In the genomic region with DNA sequence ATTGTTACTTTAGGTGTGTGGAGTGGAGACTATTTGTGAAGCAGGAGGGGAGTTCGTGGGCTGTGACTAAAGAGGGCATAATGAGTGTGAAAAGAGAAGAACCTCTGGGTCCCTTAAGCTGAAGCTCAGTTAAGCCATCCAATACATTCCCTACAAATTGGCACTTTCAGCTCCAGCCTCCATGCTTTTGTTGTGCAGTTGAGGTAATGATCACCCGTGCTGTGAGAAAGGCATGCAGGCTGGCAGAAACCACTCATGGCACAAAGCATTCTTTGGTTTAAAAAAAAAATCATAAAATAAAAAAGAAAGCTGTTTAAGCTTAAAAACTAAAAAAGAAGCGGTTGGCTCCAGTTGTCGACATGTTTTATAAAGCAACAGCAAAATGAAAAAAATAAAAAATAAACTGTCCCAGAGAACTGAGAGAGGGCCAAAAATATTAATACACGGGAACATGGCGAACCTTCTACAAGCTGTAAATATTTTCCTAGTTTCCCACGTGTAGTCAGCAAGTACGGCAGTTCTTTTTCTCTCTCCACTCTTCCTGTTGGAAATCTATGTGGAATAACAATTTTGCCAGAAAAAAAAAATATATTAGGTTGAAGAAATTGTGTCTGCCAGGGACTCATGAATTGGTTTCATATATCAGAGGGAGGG, we compare ENCODE assay signal across 14 cellular contexts.
DNase-seq lines count a peak whose midpoint lies in the region; TF ChIP-seq lines count a peak whose summit lies in the region.
"Had no signal": no experiment of that assay in that cellular context is flagged by ENCODE, and none has a peak within 500 bp of the region (broad histone marks: within the 10 kb centered on the region; RNA-seq: fewer than 3 reads in every experiment).

No MANE protein-coding gene starts in this region.

- no peak overlapping the region for H3K4me3 ChIP-seq in uterus
- H3K4me3 ChIP-seq: GM23338, PC-9 had no signal

- no peaks in the 10 kb centered on the region for H3K4me1 ChIP-seq in uterus

- DNase-seq in chondrocyte (ENCODE audit: low spot score) (no peak), inferior parietal cortex (ENCODE audit: extremely low spot score) (peak; percentile 20), superior temporal gyrus (ENCODE audit: extremely low spot score) (peak; percentile 38), uterus (peak in 1 of 2 donors; percentile 2), MV-4-11 (lab: John Stamatoyannopoulos, UW) (no peak), kidney tubule cell (ENCODE audit: low spot score) (no peak)
- no peak for DNase-seq in activated CD8-positive, alpha-beta memory T cell treated with anti-CD3 and anti-CD28 coated beads for 24 hours
- DNase-seq: COR-L47, DMS153, NCI-H1048, NCI-H2081 treated with DMSO at 0.1 percent for 48 hours, NCI-H510A treated with DMSO at 0.1 percent for 48 hours, PC-9 had no signal

- peaks cover 17% of the 10 kb centered on the region for H3K4me1 Mint-ChIP-seq in chondrocyte (ENCODE audit: low read depth)

- H3K36me3 Mint-ChIP-seq in chondrocyte (ENCODE audit: low read depth), result peaks cover 8% of the 10 kb centered on the region

- H3K9me3 ChIP-seq in uterus, result no peaks in the 10 kb centered on the region

- H3K27me3 ChIP-seq in uterus, result no peaks in the 10 kb centered on the region

- intact Hi-C loops in uterus (cut with DNase I; ENCODE audit: low total_unique reads), result no loop called here

- H3K4me3 Mint-ChIP-seq in chondrocyte (ENCODE audit: unreplicated experiment), result no peak overlapping the region
- H3K4me3 Mint-ChIP-seq: GM23338 had no signal

- H3K27ac ChIP-seq in uterus, result peak overlapping the region; percentile 41 to 70
- H3K27ac ChIP-seq: PC-9 had no signal

- peaks cover 7% of the 10 kb centered on the region for H3K9me3 Mint-ChIP-seq in chondrocyte (ENCODE audit: low read depth)

- peak overlapping the region; percentile 85 for H3K27ac Mint-ChIP-seq in chondrocyte (ENCODE audit: unreplicated experiment)
- H3K27ac Mint-ChIP-seq: GM23338 had no signal

- H3K36me3 ChIP-seq in uterus, result no peaks in the 10 kb centered on the region

- TF ChIP-seq POLR2A in uterus (IDR thresholded peaks at IDR 0.05), result no peak

- peaks cover 22% of the 10 kb centered on the region for H3K27me3 Mint-ChIP-seq in chondrocyte (ENCODE audit: low read depth)

- no peak for TF ChIP-seq CTCF in chondrocyte (IDR thresholded peaks at IDR 0.05)
- TF ChIP-seq CTCF in uterus (IDR thresholded peaks at IDR 0.05), result no peak

Comparison
In these comparisons a context has a peak if more than half of its experiments do, and no peak if none do; other contexts are left out.
1. DNase-seq: peak in inferior parietal cortex (single experiment) and superior temporal gyrus (single experiment); none in chondrocyte (single experiment), activated CD8-positive, alpha-beta memory T cell treated with anti-CD3 and anti-CD28 coated beads for 24 hours (single experiment), MV-4-11 (single experiment) and kidney tubule cell (single experiment).